Comparison of ENCODE assay signal across 9 cellular contexts in genomic region chr1:202164271-202165037, GRCh38. TPM values are rescaled to one million over a fixed set of nuclear protein-coding genes. Genes with fewer than 3 reads are reported as not detected.
DNase-seq lines count a peak whose midpoint lies in the region; ATAC-seq and TF ChIP-seq lines count a peak whose summit lies in the region.
"Had no signal": no experiment of that assay in that cellular context is flagged by ENCODE, and none has a peak within 500 bp of the region (broad histone marks: within the 10 kb centered on the region; RNA-seq: fewer than 3 reads in every experiment).

No MANE protein-coding gene starts in this region.

- H3K4me3 ChIP-seq in sigmoid colon: no peak overlapping the region
- H3K4me3 ChIP-seq in A673 (ENCODE audit: low read depth, low read length, poor library complexity, severe bottlenecking): no peak overlapping the region

- TF ChIP-seq CTCF in sigmoid colon (IDR thresholded peaks at IDR 0.05) (no peak), A673 (conservative IDR thresholded peaks at IDR 0.05; ENCODE audit: low read depth, low read length) (no peak)

- H3K36me3 ChIP-seq in sigmoid colon: no peaks in the 10 kb centered on the region
- H3K36me3 ChIP-seq in A673 (ENCODE audit: insufficient read depth, low read length, poor library complexity, severe bottlenecking): no peaks in the 10 kb centered on the region

- H3K9me3 ChIP-seq in sigmoid colon (no peaks in the 10 kb centered on the region), A673 (ENCODE audit: low read depth, low read length, poor library complexity, severe bottlenecking) (no peaks in the 10 kb centered on the region)

- no peak for TF ChIP-seq EP300 in sigmoid colon (IDR thresholded peaks at IDR 0.05)

- 57 to 75% methylated on average over 11 of the region's 11 CpGs for WGBS in sigmoid colon, 2 donors

- H3K27ac ChIP-seq in sigmoid colon (no peak overlapping the region), A673 (ENCODE audit: low read depth, low read length, poor library complexity, severe bottlenecking) (no peak overlapping the region)

- POLR2A ChIA-PET in A673 (lab: Charles Lee; ENCODE audit: low non-redundant PET): no interaction called here

- TF ChIP-seq POLR2A in sigmoid colon (IDR thresholded peaks at IDR 0.05): no peak

- ATAC-seq in GM18909 (IDR thresholded peaks at IDR 0.05; ENCODE audit: poor library complexity, unreplicated experiment): peak; percentile 45
- peak; percentile 59 for ATAC-seq in HG03432 (IDR thresholded peaks at IDR 0.05; ENCODE audit: unreplicated experiment)
- ATAC-seq in sciatic nerve: peak; percentile 47
- no peak for ATAC-seq in GM18519 (IDR thresholded peaks at IDR 0.05; ENCODE audit: low FRiP score, unreplicated experiment)
- ATAC-seq: right cardiac atrium had no signal

- peak; percentile 81 for DNase-seq in activated CD8-positive, alpha-beta memory T cell treated with anti-CD3 and anti-CD28 coated beads, Interleukin-2, amount 50 U/mL, for 48 hours
- no peak for DNase-seq in sciatic nerve (ENCODE audit: low spot score)
- no peak for DNase-seq in NCI-H128 (lab: John Stamatoyannopoulos, UW; ENCODE audit: unreplicated experiment)
- no peak for DNase-seq in sigmoid colon
- DNase-seq in A673 (ENCODE audit: low spot score): no peak

- CTCF ChIA-PET in A673 (lab: Charles Lee): no interaction called here

- no TSS peak for BruUV-seq in A673 (replicated peaks; lab: Mats Ljungman, UMichigan)

- intact Hi-C loops in sciatic nerve (cut with DNase I) (no loop called here), sigmoid colon (cut with DNase I) (no loop called here), A673 (cut with micrococcal nuclease; ENCODE audit: unreplicated experiment) (no loop called here)

- H3K27me3 ChIP-seq in sigmoid colon (no peaks in the 10 kb centered on the region), A673 (replicated peaks; ENCODE audit: insufficient read depth, low read depth, low read length, poor library complexity) (no peaks in the 10 kb centered on the region)

- H3K4me1 ChIP-seq in sigmoid colon (peaks cover 0 to 3% (median 0%) of the 10 kb centered on the region in 4 donors), A673 (ENCODE audit: insufficient read depth, low read length, poor library complexity, severe bottlenecking) (peaks cover 26% of the 10 kb centered on the region)

RNA-seq across cellular contexts. Expression of gene PTPN7, which starts 4.1 kb away (rescaled TPM):
- total RNA-seq in sciatic nerve: 2.5 TPM
- 1 to 10 TPM in 2 of 4 donors, under 1 TPM in 1, not detected in 1; 0.71 to 6.2 (median 3.0) TPM for total RNA-seq in sigmoid colon
- polyA plus RNA-seq in sigmoid colon: 10 to 100 TPM in 1 of 3 donors, 1 to 10 TPM in 2; 2.3 to 18.2 (median 6.0) TPM
- 0.72 and 2.2 TPM in 2 replicates for total RNA-seq in A673 (2021)

RNA-seq across cellular contexts. Expression of gene ARL8A, which starts 19.9 kb away (rescaled TPM):
- total RNA-seq in sciatic nerve (112 TPM), sigmoid colon (10 to 100 TPM; 21.6 to 29.0 (median 25.2) TPM), A673 (2021) (41.9 and 48.3 TPM in 2 replicates)
- 10 to 100 TPM; 13.8 to 22.4 (median 15.7) TPM for polyA plus RNA-seq in sigmoid colon

RNA-seq across cellular contexts. Expression of gene LGR6, which starts 29.1 kb away (rescaled TPM):
- total RNA-seq in sciatic nerve: 0.53 TPM
- total RNA-seq in sigmoid colon: under 1 TPM in 2 of 4 donors, not detected in 2; 0.14 to 0.28 TPM
- polyA plus RNA-seq in sigmoid colon: 1 to 10 TPM in 1 of 3 donors, not detected in 2; 1.0 TPM
- not detected in 2 replicates for total RNA-seq in A673 (2021)

RNA-seq across cellular contexts. Expression of gene GPR37L1, which starts 41.7 kb away (rescaled TPM):
- 33.3 TPM for total RNA-seq in sciatic nerve
- total RNA-seq in sigmoid colon: under 1 TPM; under 0.01 to 0.36 (median 0.27) TPM
- 1 to 10 TPM in 1 of 3 donors, under 1 TPM in 1, not detected in 1; 0.92 to 1.8 TPM for polyA plus RNA-seq in sigmoid colon
- not detected in 2 replicates for total RNA-seq in A673 (2021)
